In the genomic region with DNA sequence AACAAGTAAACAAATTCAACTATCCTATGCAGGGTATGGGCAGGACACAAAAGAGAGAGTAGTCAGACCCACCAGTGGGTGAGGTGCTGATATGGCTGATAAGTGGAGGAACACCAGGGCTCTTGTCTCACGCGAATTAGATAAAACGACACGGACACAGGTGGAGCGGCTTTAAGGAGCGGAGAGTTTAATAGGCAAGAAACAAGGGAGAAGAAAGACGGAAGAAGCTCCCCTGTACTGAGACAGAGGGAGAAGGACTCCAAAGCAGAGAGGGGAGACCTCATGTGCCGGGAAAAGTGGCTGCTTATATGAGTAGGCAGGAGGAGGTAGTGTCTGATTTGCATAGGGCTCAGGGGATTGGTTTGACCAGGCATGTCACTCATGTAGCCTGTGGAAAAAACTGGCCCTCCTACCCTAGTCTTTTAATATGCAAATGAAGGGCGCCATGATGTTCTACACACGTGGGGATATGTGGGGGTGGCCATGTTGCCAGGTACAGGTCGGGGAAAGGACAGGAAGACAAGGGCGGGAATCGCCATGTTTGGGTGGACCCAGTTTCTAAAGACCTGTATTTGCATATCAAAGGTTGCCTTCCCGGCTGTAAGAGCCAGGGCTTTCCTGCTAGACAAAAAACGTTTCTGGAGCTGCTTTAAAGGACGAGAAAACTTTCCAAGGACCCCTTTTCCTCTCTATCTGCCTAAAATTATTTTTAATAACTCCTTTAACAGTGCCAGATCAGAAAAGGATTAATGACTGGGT, we compare ENCODE assay signal across 1 cellular context.
TF ChIP-seq lines count a peak whose summit lies in the region.

No MANE protein-coding gene starts in this region.

TF ChIP-seq in GM23338, 12 proteins besides CTCF, POLR2A, EP300 and RAD21 (continued from another document):
- no peak for TF ChIP-seq ZNF462 (CRISPR knock-in tag; IDR thresholded peaks at IDR 0.05)
- TF ChIP-seq ZNF331 (CRISPR knock-in tag; IDR thresholded peaks at IDR 0.05; ENCODE audit: low read depth) = no peak
- TF ChIP-seq ZNF114 (CRISPR knock-in tag; IDR thresholded peaks at IDR 0.05) = no peak
